ENCODE assay signal across 17 cellular contexts in the genomic region with DNA sequence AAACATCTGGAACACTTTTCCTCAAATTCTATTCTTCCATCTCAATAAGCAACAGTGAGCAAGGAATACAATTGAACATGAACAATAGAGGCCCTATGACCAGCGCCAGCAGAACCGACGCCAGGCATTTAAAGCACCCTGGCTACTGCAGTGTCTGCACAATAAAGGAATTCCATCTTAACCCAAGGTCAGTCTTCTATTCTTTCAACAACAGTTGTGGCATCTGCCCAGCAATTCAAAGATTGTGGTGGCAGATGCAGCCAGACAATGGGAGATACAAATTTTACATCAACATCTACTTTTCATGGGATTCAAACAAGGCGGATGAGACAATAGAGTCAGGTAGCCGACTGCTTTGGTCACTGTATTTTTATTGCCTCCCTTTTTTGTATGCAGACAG.
DNase-seq lines count a peak whose midpoint lies in the region; ATAC-seq and TF ChIP-seq lines count a peak whose summit lies in the region.
"Had no signal": no experiment of that assay in that cellular context is flagged by ENCODE, and none has a peak within 500 bp of the region (broad histone marks: within the 10 kb centered on the region; RNA-seq: fewer than 3 reads in every experiment).

No MANE protein-coding gene starts in this region.

- no peak overlapping the region for H3K4me3 ChIP-seq in fibroblast of pulmonary artery (replicated peaks; ENCODE audit: low read depth, low read length)
- H3K4me3 ChIP-seq: GM12878, Peyer's patch, smooth muscle cell had no signal

- peaks cover 3% of the 10 kb centered on the region for H3K4me1 Mint-ChIP-seq in T-helper 17 cell
- peaks cover 31% of the 10 kb centered on the region for H3K4me1 Mint-ChIP-seq in neural crest cell
- H3K4me1 Mint-ChIP-seq: CD8-positive, alpha-beta memory T cell; stimulated activated effector memory CD8-positive, alpha-beta T cell treated with anti-CD3 and anti-CD28 coated beads, Interleukin-12 subunit alpha, Interleukin-12 subunit beta, amount 100 ng/mL, for 72 hours had no signal

- no peak for ATAC-seq in T-helper 17 cell
- no peak for ATAC-seq in GM21528 (IDR thresholded peaks at IDR 0.05; ENCODE audit: low FRiP score, unreplicated experiment)
- ATAC-seq in HG03354 (IDR thresholded peaks at IDR 0.05; ENCODE audit: poor library complexity, severe bottlenecking, unreplicated experiment): no peak
- ATAC-seq: activated CD8-positive, alpha-beta T cell treated with anti-CD3 and anti-CD28 coated beads, Interleukin-2, amount 10 ng/mL, durations not matched to agents 7 days and 5 days; GM12878; HCT116; stimulated activated effector memory CD8-positive, alpha-beta T cell treated with anti-CD3 and anti-CD28 coated beads, Interleukin-12 subunit alpha, Interleukin-12 subunit beta, amount 100 ng/mL, for 72 hours had no signal

- TF ChIP-seq CTCF in fibroblast of pulmonary artery (IDR thresholded peaks at IDR 0.05; ENCODE audit: low read length, missing control alignments) (no peak), neural crest cell (conservative IDR thresholded peaks at IDR 0.05) (no peak)

- H3K4me3 Mint-ChIP-seq in T-helper 17 cell (peak overlapping the region; percentile 50), neural crest cell (peak overlapping the region; percentile 4)
- H3K4me3 Mint-ChIP-seq: activated CD8-positive, alpha-beta T cell treated with anti-CD3 and anti-CD28 coated beads, Interleukin-2, amount 10 ng/mL, durations not matched to agents 7 days and 5 days; CD8-positive, alpha-beta memory T cell; stimulated activated effector memory CD8-positive, alpha-beta T cell treated with anti-CD3 and anti-CD28 coated beads, Interleukin-12 subunit alpha, Interleukin-12 subunit beta, amount 100 ng/mL, for 72 hours had no signal

- H3K9me3 Mint-ChIP-seq in neural crest cell: no peaks in the 10 kb centered on the region
- H3K9me3 Mint-ChIP-seq: CD8-positive, alpha-beta memory T cell; stimulated activated effector memory CD8-positive, alpha-beta T cell treated with anti-CD3 and anti-CD28 coated beads, Interleukin-12 subunit alpha, Interleukin-12 subunit beta, amount 100 ng/mL, for 72 hours had no signal

- no peaks in the 10 kb centered on the region for H3K9me3 ChIP-seq in T-helper 17 cell (ENCODE audit: control insufficient read depth, low read length, poor library complexity, severe bottlenecking)
- H3K9me3 ChIP-seq: Peyer's patch had no signal

- DNase-seq in Ammon's horn (ENCODE audit: low spot score): peak; percentile 77
- DNase-seq in T-helper 17 cell: no peak
- DNase-seq in fibroblast of pulmonary artery (ENCODE audit: low read depth): peak; percentile 42
- DNase-seq in neural crest cell (ENCODE audit: low read depth, low spot score): no peak
- no peak for DNase-seq in DMS 273 (lab: John Stamatoyannopoulos, UW; ENCODE audit: unreplicated experiment)
- no peak for DNase-seq in COR-L47 (lab: John Stamatoyannopoulos, UW)
- DNase-seq: activated CD8-positive, alpha-beta T cell treated with anti-CD3 and anti-CD28 coated beads, Interleukin-2, amount 10 ng/mL, durations not matched to agents 7 days and 5 days; CD8-positive, alpha-beta memory T cell; NCI-H2107; NCI-H748 treated with DMSO at 0.1 percent for 48 hours; Peyer's patch had no signal

- H3K27me3 Mint-ChIP-seq in T-helper 17 cell (no peaks in the 10 kb centered on the region), neural crest cell (ENCODE audit: low read depth) (no peaks in the 10 kb centered on the region)
- H3K27me3 Mint-ChIP-seq: CD8-positive, alpha-beta memory T cell had no signal

- H3K36me3 Mint-ChIP-seq in T-helper 17 cell (ENCODE audit: low read depth): peaks cover 7% of the 10 kb centered on the region
- H3K36me3 Mint-ChIP-seq in neural crest cell (ENCODE audit: low read depth): no peaks in the 10 kb centered on the region

- H3K27ac Mint-ChIP-seq in T-helper 17 cell (no peak overlapping the region), neural crest cell (ENCODE audit: unreplicated experiment) (peak overlapping the region; percentile 6)
- H3K27ac Mint-ChIP-seq: activated CD8-positive, alpha-beta T cell treated with anti-CD3 and anti-CD28 coated beads, Interleukin-2, amount 10 ng/mL, durations not matched to agents 7 days and 5 days; CD8-positive, alpha-beta memory T cell had no signal

Comparison
In these comparisons a context has a peak if more than half of its experiments do, and no peak if none do; other contexts are left out.
1. DNase-seq: peak in Ammon's horn (single experiment) and fibroblast of pulmonary artery (single experiment); none in T-helper 17 cell (0 of 3), neural crest cell (single experiment), DMS 273 (single experiment) and COR-L47 (single experiment).